In the genomic region with DNA sequence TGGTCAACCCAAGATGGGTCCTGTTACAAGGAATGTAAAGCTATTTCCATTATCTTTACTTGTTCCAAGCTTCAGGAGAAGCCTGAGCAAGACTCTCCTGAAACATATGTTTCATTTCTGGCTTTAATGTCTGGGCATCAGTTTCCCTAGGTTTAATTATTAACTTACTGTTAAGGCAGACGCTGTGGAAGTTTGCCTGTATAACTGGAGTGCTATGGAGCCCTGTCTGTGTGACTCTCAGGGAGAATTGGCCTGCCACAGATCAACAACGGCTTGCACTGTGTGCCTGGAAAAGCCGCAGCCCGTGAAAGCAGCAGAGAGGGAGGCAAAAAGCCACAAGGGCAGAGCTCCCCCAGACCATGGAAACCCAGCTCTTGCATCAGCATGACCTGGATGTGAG, we compare ENCODE assay signal across 21 cellular contexts. TPM values are rescaled to one million over a fixed set of nuclear protein-coding genes. Genes with fewer than 3 reads are reported as not detected.
DNase-seq lines count a peak whose midpoint lies in the region; FAIRE-seq and TF ChIP-seq lines count a peak whose summit lies in the region.
"Had no signal": no experiment of that assay in that cellular context is flagged by ENCODE, and none has a peak within 500 bp of the region (broad histone marks: within the 10 kb centered on the region; RNA-seq: fewer than 3 reads in every experiment).

No MANE protein-coding gene starts in this region.

- peak overlapping the region; percentile 49 for H3K27ac Mint-ChIP-seq in progenitor cell of endocrine pancreas
- H3K27ac Mint-ChIP-seq: CD4-positive, CD25-positive, alpha-beta regulatory T cell; CD8-positive, alpha-beta memory T cell had no signal

- FAIRE-seq in islet of Langerhans (lab: Jason Lieb, UNC), result peak; percentile 60
- FAIRE-seq: A204.1, GM12892, GM18507 had no signal

- H3K36me3 Mint-ChIP-seq in progenitor cell of endocrine pancreas (ENCODE audit: insufficient read depth), result peaks cover 2% of the 10 kb centered on the region
- H3K36me3 Mint-ChIP-seq: CD4-positive, CD25-positive, alpha-beta regulatory T cell; CD8-positive, alpha-beta memory T cell had no signal

- H3K4me3 Mint-ChIP-seq in progenitor cell of endocrine pancreas (ENCODE audit: low read depth), result no peak overlapping the region
- H3K4me3 Mint-ChIP-seq: CD4-positive, CD25-positive, alpha-beta regulatory T cell; CD8-positive, alpha-beta memory T cell had no signal

- H3K4me1 Mint-ChIP-seq in progenitor cell of endocrine pancreas (ENCODE audit: low read depth), result peaks cover 13% of the 10 kb centered on the region
- H3K4me1 Mint-ChIP-seq: CD4-positive, CD25-positive, alpha-beta regulatory T cell; CD8-positive, alpha-beta memory T cell had no signal

- H3K27me3 Mint-ChIP-seq in progenitor cell of endocrine pancreas, result no peaks in the 10 kb centered on the region

- TF ChIP-seq CTCF in progenitor cell of endocrine pancreas (IDR thresholded peaks at IDR 0.05; ENCODE audit: unreplicated experiment), result no peak

- peaks cover 19% of the 10 kb centered on the region for H3K9me3 Mint-ChIP-seq in progenitor cell of endocrine pancreas (ENCODE audit: low read depth)

- DNase-seq in COLO668 (lab: John Stamatoyannopoulos, UW; ENCODE audit: unreplicated experiment) (peak; percentile 25), NCI-H526 (lab: John Stamatoyannopoulos, UW) (peak; percentile 14 to 58), progenitor cell of endocrine pancreas (ENCODE audit: low spot score, unreplicated experiment) (no peak), GM03348 (ENCODE audit: low spot score) (no peak), SKM-1 (lab: John Stamatoyannopoulos, UW; ENCODE audit: unreplicated experiment) (no peak)
- DNase-seq in activated T-cell treated with anti-CD3 and anti-CD28 coated beads, Interleukin-2, amount 50 U/mL, for 48 hours, result no peak
- DNase-seq: ACHN; BE2C; C1 segment of cervical spinal cord; Caco-2; CD4-positive, CD25-positive, alpha-beta regulatory T cell; CD8-positive, alpha-beta memory T cell; DMS153; DND-41; EL; GM23248 had no signal

RNA-seq across cellular contexts. Expression of a gene that starts 22.1 kb away (rescaled TPM):
- 8.4 and 9.2 TPM in 2 replicates for total RNA-seq in progenitor cell of endocrine pancreas
- total RNA-seq: Caco-2, G401 had no signal

Comparison
In these comparisons a context has a peak if more than half of its experiments do, and no peak if none do; other contexts are left out.
1. DNase-seq: peak in COLO668 (single experiment) and NCI-H526 (2 of 2); none in progenitor cell of endocrine pancreas (single experiment), activated T-cell treated with anti-CD3 and anti-CD28 coated beads, Interleukin-2, amount 50 U/mL, for 48 hours (0 of 2), GM03348 (single experiment) and SKM-1 (single experiment).